8 cellular contexts compared by ENCODE assay signal in genomic region chr14:51095854-51096823, GRCh38. TPM values are rescaled to one million over a fixed set of nuclear protein-coding genes. Genes with fewer than 3 reads are reported as not detected.
DNase-seq lines count a peak whose midpoint lies in the region; ATAC-seq and TF ChIP-seq lines count a peak whose summit lies in the region.

No MANE protein-coding gene starts in this region.

- H2AFZ ChIP-seq in PC-9: peak overlapping the region; percentile 98

- H3K4me3 ChIP-seq in cardiac muscle cell: peak overlapping the region; percentile 57
- H3K4me3 ChIP-seq in PC-9: peak overlapping the region; percentile 76

- H3K4me2 ChIP-seq in PC-9: peak overlapping the region; percentile 99

- no peaks in the 10 kb centered on the region for H3K79me2 ChIP-seq in PC-9 (ENCODE audit: low read depth)

- peak in 1 of 2 donors; percentile 59 for DNase-seq in cardiac muscle cell (ENCODE audit: low read depth in 1 of 2, low spot score in 1 of 2)
- no peak for DNase-seq in Right ventricle myocardium inferior (ENCODE audit: missing footprints)
- DNase-seq in PC-9: no peak
- DNase-seq in caudate nucleus (lab: John Stamatoyannopoulos, UW): peak in 57 of 61 donors; percentile 14 to 88 (median 68)
- DNase-seq in left colon: peak; percentile 14 to 42
- peak; percentile 30 for DNase-seq in stimulated activated CD8-positive, alpha-beta memory T cell treated with anti-CD3 and anti-CD28 coated beads, Interleukin-4, amount 100 ng/mL, for 48 hours

- no peak for TF ChIP-seq CTCF in cardiac muscle cell (IDR thresholded peaks at IDR 0.05; ENCODE audit: low read depth, low read length)
- no peak for TF ChIP-seq CTCF in PC-9 (conservative IDR thresholded peaks at IDR 0.05)

- H3K9me3 ChIP-seq in cardiac muscle cell (ENCODE audit: low read depth): no peaks in the 10 kb centered on the region
- no peaks in the 10 kb centered on the region for H3K9me3 ChIP-seq in PC-9 (ENCODE audit: insufficient read depth, low read depth)

- no peaks in the 10 kb centered on the region; the same call in 1 of the 2 replicates for H4K20me1 ChIP-seq in PC-9 (ENCODE audit: insufficient read depth)

- intact Hi-C loops in Right ventricle myocardium inferior (cut with DNase I): loop anchor here (10.0 kb wide), 1 partner anchor 141 kb away; no protein-coding TSS in a partner anchor
- intact Hi-C loops in PC-9 (cut with micrococcal nuclease; ENCODE audit: unreplicated experiment): loop anchor here (5.0 to 10.0 kb wide), 2 partner anchors 119 to 139 kb away; no protein-coding TSS in a partner anchor
- intact Hi-C loops in left colon (cut with DNase I, micrococcal nuclease): no loop called here

- no TSS peak for BruUV-seq in PC-9 (replicated peaks; lab: Mats Ljungman, UMichigan)

- peaks cover 8% of the 10 kb centered on the region; the same call in 1 of the 2 replicates for H3F3A ChIP-seq in PC-9 (ENCODE audit: insufficient read depth, low read depth)

- ATAC-seq in Right ventricle myocardium inferior (no peak), left colon (no peak), GM19324 (IDR thresholded peaks at IDR 0.05; ENCODE audit: low FRiP score, unreplicated experiment) (no peak), GM21786 (IDR thresholded peaks at IDR 0.05; ENCODE audit: unreplicated experiment) (no peak)

- POLR2A ChIA-PET in PC-9 (lab: Charles Lee; ENCODE audit: unreplicated experiment): interaction anchor here (0.6 kb wide), 1 partner anchor 292 kb away, joined by 9 read pairs; no protein-coding TSS in a partner anchor

- H3K36me3 ChIP-seq in cardiac muscle cell: no peaks in the 10 kb centered on the region
- H3K36me3 ChIP-seq in PC-9 (ENCODE audit: low read depth): no peaks in the 10 kb centered on the region

- CTCF ChIA-PET in PC-9 (lab: Charles Lee): interaction anchor here (0.6 to 1.2 kb wide), 3 partner anchors 37 to 212 kb away, joined by 3 to 14 read pairs (median 4); no protein-coding TSS in a partner anchor

- H3K9me2 ChIP-seq in PC-9 (ENCODE audit: insufficient read depth): no peaks in the 10 kb centered on the region

- H3K27me3 ChIP-seq in cardiac muscle cell (peaks cover 37% of the 10 kb centered on the region), PC-9 (ENCODE audit: insufficient read depth, low read depth) (no peaks in the 10 kb centered on the region)

- H3K27ac ChIP-seq in cardiac muscle cell (no peak overlapping the region), PC-9 (peak overlapping the region; percentile 78), caudate nucleus (ENCODE audit: low read depth, low read length) (peak overlapping the region; percentile 96)

- H3K4me1 ChIP-seq in cardiac muscle cell (ENCODE audit: low read depth): peaks cover 4% of the 10 kb centered on the region
- peaks cover 19% of the 10 kb centered on the region for H3K4me1 ChIP-seq in PC-9 (replicated peaks; ENCODE audit: insufficient read depth)

RNA-seq across cellular contexts. Expression of gene TRIM9, which starts 1.2 kb away (rescaled TPM):
- 2.3 and 2.9 TPM in 2 replicates for total RNA-seq in cardiac muscle cell
- polyA plus RNA-seq in cardiac muscle cell: 1.9 and 4.1 TPM in 2 replicates
- total RNA-seq in Right ventricle myocardium inferior: 0.62 TPM
- 1.5 and 2.1 TPM in 2 replicates for total RNA-seq in PC-9 (2021)
- total RNA-seq in left colon: 1 to 10 TPM; 3.8 to 6.2 TPM

Comparison
In these comparisons a context has a peak if more than half of its experiments do, and no peak if none do; other contexts are left out.
1. DNase-seq: peak in caudate nucleus (57 of 61), left colon (2 of 2) and stimulated activated CD8-positive, alpha-beta memory T cell treated with anti-CD3 and anti-CD28 coated beads, Interleukin-4, amount 100 ng/mL, for 48 hours (single experiment); none in Right ventricle myocardium inferior (single experiment) and PC-9 (0 of 2).
2. intact Hi-C loops: an anchor here in Right ventricle myocardium inferior (10.0 kb wide) and PC-9 (5.0 to 10.0 kb wide); none called in left colon.